Comparison of ENCODE assay signal across 1 cellular context in genomic region chr13:102564564-102564963, GRCh38.
TF ChIP-seq lines count a peak whose summit lies in the region.

No MANE protein-coding gene starts in this region.

TF ChIP-seq in HepG2, 621 proteins besides CTCF, POLR2A, EP300 and RAD21 (continued from another document):
- TF ChIP-seq ZNF275 (CRISPR knock-in tag; IDR thresholded peaks at IDR 0.05; ENCODE audit: borderline replicate concordance): no peak
- TF ChIP-seq SRF (IDR thresholded peaks at IDR 0.05; ENCODE audit: low read depth, low read length): no peak
- no peak for TF ChIP-seq KLF12 (CRISPR knock-in tag; IDR thresholded peaks at IDR 0.05; ENCODE audit: borderline replicate concordance)
- TF ChIP-seq TRIM24 (CRISPR knock-in tag; IDR thresholded peaks at IDR 0.05): no peak
- no peak for TF ChIP-seq CENPX (CRISPR knock-in tag; IDR thresholded peaks at IDR 0.05)
- TF ChIP-seq ZNF674 (CRISPR knock-in tag; IDR thresholded peaks at IDR 0.05; ENCODE audit: low read depth): no peak
